In genomic region chrX:68895339-68896250, GRCh38 we compare ENCODE assay signal across 8 cellular contexts.
DNase-seq lines count a peak whose midpoint lies in the region; ATAC-seq and TF ChIP-seq lines count a peak whose summit lies in the region.

No MANE protein-coding gene starts in this region.

- no peak overlapping the region for H2BK15ac ChIP-seq in neuronal stem cell (ENCODE audit: low read length)

- no peaks in the 10 kb centered on the region for H3K9me2 ChIP-seq in PC-3 (replicated peaks; ENCODE audit: low read length)

- H3K9ac ChIP-seq in BLaER1 (peak overlapping the region; percentile 78), PC-3 (ENCODE audit: low read length) (no peak overlapping the region), neuronal stem cell (ENCODE audit: low read depth, low read length, poor library complexity) (peak overlapping the region; percentile 60)

- H2AK5ac ChIP-seq in neuronal stem cell (ENCODE audit: low read depth, low read length): peak overlapping the region; percentile 81

- ATAC-seq in PC-3 (peak; percentile 66), GM18511 (IDR thresholded peaks at IDR 0.05; ENCODE audit: unreplicated experiment) (no peak), GM19452 (IDR thresholded peaks at IDR 0.05; ENCODE audit: unreplicated experiment) (no peak)

- POLR2A ChIA-PET in PC-3 (lab: Charles Lee; ENCODE audit: unreplicated experiment) (no interaction called here), GM10248 (lab: Yijun Ruan, JAX) (no interaction called here)

- DNase-seq in PC-3: peak; percentile 62
- DNase-seq in fibroblast of gingiva (ENCODE audit: low read depth): peak; percentile 22
- no peak for DNase-seq in neuronal stem cell (ENCODE audit: low spot score)
- DNase-seq in GM10248 (ENCODE audit: extremely low spot score): no peak
- no peak for DNase-seq in activated naive CD4-positive, alpha-beta T cell treated with Interleukin-2 at 50 U/mL for 16 hours

- H3K23ac ChIP-seq in neuronal stem cell (ENCODE audit: low read depth, low read length, poor library complexity): no peak overlapping the region

- H3K4me1 ChIP-seq in BLaER1: peaks cover 32% of the 10 kb centered on the region
- peaks cover 11% of the 10 kb centered on the region for H3K4me1 ChIP-seq in PC-3 (ENCODE audit: insufficient read depth, low read length)
- peaks cover 28 to 29% of the 10 kb centered on the region in 2 donors for H3K4me1 ChIP-seq in neuronal stem cell (ENCODE audit: control insufficient read depth in 2 of 2, insufficient read depth in 1 of 2, low read depth in 1 of 2, low read length in 2 of 2)

- H3K9me3 ChIP-seq in BLaER1 (no peaks in the 10 kb centered on the region), PC-3 (ENCODE audit: low read length) (no peaks in the 10 kb centered on the region), neuronal stem cell (replicated peaks in 1 of 2; ENCODE audit: control insufficient read depth in 2 of 2, insufficient read depth in 1 of 2, low read depth in 1 of 2, low read length in 2 of 2) (no peaks in the 10 kb centered on the region)

- no peak overlapping the region for H4K8ac ChIP-seq in neuronal stem cell (ENCODE audit: low read depth, low read length)

- H4K20me1 ChIP-seq in BLaER1 (no peaks in the 10 kb centered on the region; the same call in 1 of the 2 replicates), PC-3 (ENCODE audit: low read length) (no peaks in the 10 kb centered on the region)

- H3K79me1 ChIP-seq in neuronal stem cell (ENCODE audit: low read depth, low read length): no peaks in the 10 kb centered on the region

- H3F3A ChIP-seq in PC-3 (ENCODE audit: low read length, unreplicated experiment): no peaks in the 10 kb centered on the region

- no peak overlapping the region for H2BK120ac ChIP-seq in neuronal stem cell (ENCODE audit: low read depth, low read length)

- no peak overlapping the region for H3K14ac ChIP-seq in neuronal stem cell (ENCODE audit: low read length)

- H3K4me3 ChIP-seq in BLaER1 (no peak overlapping the region; the same call in 1 of the 2 replicates), PC-3 (ENCODE audit: low read length) (no peak overlapping the region), neuronal stem cell (ENCODE audit: low read length in 2 of 2) (peak overlapping the region in 1 of 2 donors; percentile 19)

- no peaks in the 10 kb centered on the region for H3K79me2 ChIP-seq in PC-3 (ENCODE audit: low read length)

- H2AFZ ChIP-seq in PC-3 (ENCODE audit: low read length): no peak overlapping the region
- peak overlapping the region; percentile 92 for H2AFZ ChIP-seq in neuronal stem cell (ENCODE audit: low read length)

- H3K18ac ChIP-seq in neuronal stem cell (ENCODE audit: low read length): peak overlapping the region; percentile 83

- H3K4ac ChIP-seq in neuronal stem cell (ENCODE audit: low read length): no peak overlapping the region

- CTCF ChIA-PET in PC-3 (lab: Charles Lee): no interaction called here
- CTCF ChIA-PET in GM10248 (lab: Yijun Ruan, JAX): no interaction called here

- TF ChIP-seq CTCF in PC-3 (conservative IDR thresholded peaks at IDR 0.05; ENCODE audit: low read depth, low read length) (no peak), GM10248 (IDR thresholded peaks at IDR 0.05; ENCODE audit: control extremely low read depth, extremely low read depth, low read depth, missing control alignments) (no peak)

- H3K27ac ChIP-seq in BLaER1 (peak overlapping the region; percentile 92), PC-3 (ENCODE audit: low read length) (no peak overlapping the region), neuronal stem cell (replicated peaks; ENCODE audit: low read length) (peak overlapping the region; percentile 90)

- no TSS peak for BruUV-seq in PC-3 (replicated peaks; lab: Mats Ljungman, UMichigan)

- H3K4me2 ChIP-seq in BLaER1 (peak overlapping the region; percentile 77), PC-3 (ENCODE audit: low read length) (no peak overlapping the region), neuronal stem cell (ENCODE audit: insufficient read depth, low read length, poor library complexity, severe bottlenecking) (peak overlapping the region; percentile 40)

- no peak overlapping the region for H2BK5ac ChIP-seq in neuronal stem cell (ENCODE audit: low read length)

- H3K36me3 ChIP-seq in BLaER1 (no peaks in the 10 kb centered on the region), PC-3 (ENCODE audit: low read depth, low read length) (no peaks in the 10 kb centered on the region), neuronal stem cell (replicated peaks in 1 of 2; ENCODE audit: control insufficient read depth in 2 of 2, insufficient read depth in 2 of 2, low read length in 2 of 2) (no peaks in the 10 kb centered on the region)

- H4K91ac ChIP-seq in neuronal stem cell (ENCODE audit: low read depth, low read length, poor library complexity): peak overlapping the region; percentile 64

- WGBS in neuronal stem cell (ENCODE audit: extremely low coverage in 2 of 2, insufficient read length in 2 of 2, insufficient replicate concordance in 1 of 2), 2 donors: no CpG with 5 or more reads among the region's 9 CpGs

- H3K27me3 ChIP-seq in BLaER1: peaks cover 83% of the 10 kb centered on the region
- H3K27me3 ChIP-seq in PC-3 (ENCODE audit: low read length): no peaks in the 10 kb centered on the region
- peaks cover 0 to 19% (median 0%) of the 10 kb centered on the region in 3 experiments for H3K27me3 ChIP-seq in neuronal stem cell (ENCODE audit: control insufficient read depth in 3 of 3, insufficient read depth in 3 of 3, low read depth in 1 of 3, low read length in 3 of 3)

- intact Hi-C loops in PC-3 (cut with micrococcal nuclease): no loop called here

- no peak overlapping the region for H2BK12ac ChIP-seq in neuronal stem cell (ENCODE audit: low read length)

Comparison
In these comparisons a context has a peak if more than half of its experiments do, and no peak if none do; other contexts are left out.
1. DNase-seq: peak in PC-3 (single experiment) and fibroblast of gingiva (single experiment); none in neuronal stem cell (single experiment), GM10248 (single experiment) and activated naive CD4-positive, alpha-beta T cell treated with Interleukin-2 at 50 U/mL for 16 hours (single experiment).